ENCODE assay signal across 9 cellular contexts in genomic region chr7:23544913-23545354, GRCh38. TPM values are rescaled to one million over a fixed set of nuclear protein-coding genes. Genes with fewer than 3 reads are reported as not detected.
A peak's percentile ranks its signal among the peaks of the same experiment; 100 is the strongest.
DNase-seq lines count a peak whose midpoint lies in the region; ATAC-seq lines count a peak whose summit lies in the region.
"Had no signal": no experiment of that assay in that cellular context is flagged by ENCODE, and none has a peak within 500 bp of the region (broad histone marks: within the 10 kb centered on the region; RNA-seq: fewer than 3 reads in every experiment).

No MANE protein-coding gene starts in this region.

- no peaks in the 10 kb centered on the region for H3K36me3 Mint-ChIP-seq in stimulated activated effector memory CD8-positive, alpha-beta T cell treated with anti-CD3 and anti-CD28 coated beads, Interleukin-12 subunit alpha, Interleukin-12 subunit beta, amount 100 ng/mL, for 72 hours
- H3K36me3 Mint-ChIP-seq in immature natural killer cell: no peaks in the 10 kb centered on the region
- H3K36me3 Mint-ChIP-seq: activated naive CD4-positive, alpha-beta T cell treated with anti-CD3 and anti-CD28 coated beads, Interleukin-2, amount 50 U/mL, for 24 hours had no signal

- H3K27ac Mint-ChIP-seq in stimulated activated effector memory CD8-positive, alpha-beta T cell treated with anti-CD3 and anti-CD28 coated beads, Interleukin-12 subunit alpha, Interleukin-12 subunit beta, amount 100 ng/mL, for 72 hours: no peak overlapping the region
- H3K27ac Mint-ChIP-seq in immature natural killer cell: peak overlapping the region in 1 of 6 donors; percentile 4
- H3K27ac Mint-ChIP-seq: activated naive CD4-positive, alpha-beta T cell treated with anti-CD3 and anti-CD28 coated beads, Interleukin-2, amount 50 U/mL, for 24 hours had no signal

- no peak for ATAC-seq in stimulated activated effector memory CD8-positive, alpha-beta T cell treated with anti-CD3 and anti-CD28 coated beads, Interleukin-12 subunit alpha, Interleukin-12 subunit beta, amount 100 ng/mL, for 72 hours

- peak; percentile 20 for DNase-seq in NCI-H2107 treated with DMSO at 0.1 percent for 48 hours (lab: John Stamatoyannopoulos, UW; ENCODE audit: unreplicated experiment)
- no peak for DNase-seq in NCI-H2107 (lab: John Stamatoyannopoulos, UW)
- peak; percentile 86 for DNase-seq in H4 (ENCODE audit: low spot score)
- DNase-seq in M059J (ENCODE audit: low read depth): peak; percentile 70
- peak; percentile 56 for DNase-seq in SKM-1 (lab: John Stamatoyannopoulos, UW; ENCODE audit: unreplicated experiment)
- peak; percentile 54 for DNase-seq in islet precursor cell
- no peak for DNase-seq in stimulated activated effector memory CD8-positive, alpha-beta T cell treated with anti-CD3 and anti-CD28 coated beads, Interleukin-12 subunit alpha, Interleukin-12 subunit beta, amount 100 ng/mL, for 72 hours (ENCODE audit: low spot score in 2 of 2)
- DNase-seq in immature natural killer cell: no peak

- peaks cover 0 to 2% (median 1%) of the 10 kb centered on the region in 3 donors for H3K27me3 Mint-ChIP-seq in immature natural killer cell (ENCODE audit: low read depth in 3 of 3)
- H3K27me3 Mint-ChIP-seq: activated naive CD4-positive, alpha-beta T cell treated with anti-CD3 and anti-CD28 coated beads, Interleukin-2, amount 50 U/mL, for 24 hours had no signal

- H3K9me3 Mint-ChIP-seq in stimulated activated effector memory CD8-positive, alpha-beta T cell treated with anti-CD3 and anti-CD28 coated beads, Interleukin-12 subunit alpha, Interleukin-12 subunit beta, amount 100 ng/mL, for 72 hours: no peaks in the 10 kb centered on the region
- H3K9me3 Mint-ChIP-seq in immature natural killer cell: no peaks in the 10 kb centered on the region
- H3K9me3 Mint-ChIP-seq: activated naive CD4-positive, alpha-beta T cell treated with anti-CD3 and anti-CD28 coated beads, Interleukin-2, amount 50 U/mL, for 24 hours had no signal

- H3K4me1 Mint-ChIP-seq in stimulated activated effector memory CD8-positive, alpha-beta T cell treated with anti-CD3 and anti-CD28 coated beads, Interleukin-12 subunit alpha, Interleukin-12 subunit beta, amount 100 ng/mL, for 72 hours: peaks cover 4% of the 10 kb centered on the region
- peaks cover 6 to 11% of the 10 kb centered on the region in 2 donors for H3K4me1 Mint-ChIP-seq in immature natural killer cell

- no peak overlapping the region for H3K4me3 Mint-ChIP-seq in stimulated activated effector memory CD8-positive, alpha-beta T cell treated with anti-CD3 and anti-CD28 coated beads, Interleukin-12 subunit alpha, Interleukin-12 subunit beta, amount 100 ng/mL, for 72 hours
- no peak overlapping the region for H3K4me3 Mint-ChIP-seq in immature natural killer cell
- H3K4me3 Mint-ChIP-seq: activated naive CD4-positive, alpha-beta T cell treated with anti-CD3 and anti-CD28 coated beads, Interleukin-2, amount 50 U/mL, for 24 hours had no signal

RNA-seq across cellular contexts. Expression of gene TRA2A, which starts 13.2 kb away (rescaled TPM):
- 21.2 and 27.7 TPM in 2 replicates for total RNA-seq in H4 (2014; rRNA removed; shearing (Covaris generic))
- 27.5 and 31.6 TPM in 2 replicates for total RNA-seq in M059J (2014; rRNA removed; shearing (Covaris generic))
- 10 to 100 TPM; 34.8 to 44.0 (median 40.6) TPM for polyA plus RNA-seq in immature natural killer cell

RNA-seq across cellular contexts. Expression of gene CCDC126, which starts 52.2 kb away (rescaled TPM):
- 18.9 and 25.8 TPM in 2 replicates for total RNA-seq in H4 (2014; rRNA removed; shearing (Covaris generic))
- total RNA-seq in M059J (2014; rRNA removed; shearing (Covaris generic)): 10.3 and 11.3 TPM in 2 replicates
- polyA plus RNA-seq in immature natural killer cell: 10 to 100 TPM; 13.8 to 23.7 (median 14.9) TPM

Comparison
In these comparisons a context has a peak if more than half of its experiments do, and no peak if none do; other contexts are left out.
1. DNase-seq: peak in NCI-H2107 treated with DMSO at 0.1 percent for 48 hours (single experiment), H4 (single experiment), M059J (single experiment), SKM-1 (single experiment) and islet precursor cell (single experiment); none in NCI-H2107 (single experiment), stimulated activated effector memory CD8-positive, alpha-beta T cell treated with anti-CD3 and anti-CD28 coated beads, Interleukin-12 subunit alpha, Interleukin-12 subunit beta, amount 100 ng/mL, for 72 hours (0 of 2) and immature natural killer cell (0 of 3).